In genomic region chr10:118047363-118047719, GRCh38 we compare ENCODE assay signal across 7 cellular contexts. TPM values are rescaled to one million over a fixed set of nuclear protein-coding genes. Genes with fewer than 3 reads are reported as not detected.
DNase-seq lines count a peak whose midpoint lies in the region; ATAC-seq lines count a peak whose summit lies in the region.

No MANE protein-coding gene starts in this region.

- H3K9ac ChIP-seq in HUES6 (ENCODE audit: low read length) (peak overlapping the region; percentile 95), iPS-15b (ENCODE audit: low read depth, low read length) (no peak overlapping the region)

- ATAC-seq in activated T-helper 17 cell treated with anti-CD3 and anti-CD28 coated beads, Interleukin-2, amount 50 U/mL, for 72 hours (replicated peaks) = no peak
- ATAC-seq in stimulated activated naive CD8-positive, alpha-beta T cell treated with anti-CD3 and anti-CD28 coated beads, Interleukin-15, amount 100 ng/mL, for 72 hours = no peak
- no peak for ATAC-seq in HG03175 (IDR thresholded peaks at IDR 0.05; ENCODE audit: unreplicated experiment)

- H3K36me3 Mint-ChIP-seq in activated T-helper 17 cell treated with anti-CD3 and anti-CD28 coated beads, Interleukin-2, amount 50 U/mL, for 72 hours (ENCODE audit: low read depth) = no peaks in the 10 kb centered on the region

- peak overlapping the region; percentile 91 for H3K4me3 Mint-ChIP-seq in activated T-helper 17 cell treated with anti-CD3 and anti-CD28 coated beads, Interleukin-2, amount 50 U/mL, for 72 hours
- H3K4me3 Mint-ChIP-seq in stimulated activated naive CD8-positive, alpha-beta T cell treated with anti-CD3 and anti-CD28 coated beads, Interleukin-15, amount 100 ng/mL, for 72 hours = peak overlapping the region; percentile 82 to 90

- peak overlapping the region; percentile 58 for H3K27ac Mint-ChIP-seq in activated T-helper 17 cell treated with anti-CD3 and anti-CD28 coated beads, Interleukin-2, amount 50 U/mL, for 72 hours
- peak overlapping the region in 1 of 2 donors; percentile 78 for H3K27ac Mint-ChIP-seq in stimulated activated naive CD8-positive, alpha-beta T cell treated with anti-CD3 and anti-CD28 coated beads, Interleukin-15, amount 100 ng/mL, for 72 hours

- peaks cover 9% of the 10 kb centered on the region for H3K4me1 ChIP-seq in HUES6 (ENCODE audit: control insufficient read depth, insufficient read depth, low read length)
- H3K4me1 ChIP-seq in iPS-15b (ENCODE audit: control insufficient read depth, insufficient read depth, low read length) = peaks cover 4% of the 10 kb centered on the region

- peak overlapping the region; percentile 87 for H3K4me3 ChIP-seq in HUES6 (ENCODE audit: low read depth, low read length)
- peak overlapping the region; percentile 77 for H3K4me3 ChIP-seq in iPS-15b (ENCODE audit: low read depth, low read length)

- no peaks in the 10 kb centered on the region for H3K9me3 Mint-ChIP-seq in activated T-helper 17 cell treated with anti-CD3 and anti-CD28 coated beads, Interleukin-2, amount 50 U/mL, for 72 hours
- no peaks in the 10 kb centered on the region for H3K9me3 Mint-ChIP-seq in stimulated activated naive CD8-positive, alpha-beta T cell treated with anti-CD3 and anti-CD28 coated beads, Interleukin-15, amount 100 ng/mL, for 72 hours

- H3K36me3 ChIP-seq in HUES6 (ENCODE audit: control insufficient read depth, insufficient read depth, low read length) (no peaks in the 10 kb centered on the region), iPS-15b (ENCODE audit: control insufficient read depth, insufficient read depth, low read length) (no peaks in the 10 kb centered on the region)

- H3K27me3 ChIP-seq in HUES6 (ENCODE audit: control insufficient read depth, insufficient read depth, low read length) (no peaks in the 10 kb centered on the region), iPS-15b (ENCODE audit: control insufficient read depth, insufficient read depth, low read length) (no peaks in the 10 kb centered on the region)

- H3K9me3 ChIP-seq in HUES6 (ENCODE audit: control insufficient read depth, insufficient read depth, low read depth, low read length) (no peaks in the 10 kb centered on the region), iPS-15b (ENCODE audit: control insufficient read depth, insufficient read depth, low read length) (no peaks in the 10 kb centered on the region)

- peak overlapping the region; percentile 78; the same call in 1 of the 2 replicates for H3K27ac ChIP-seq in HUES6 (ENCODE audit: low read depth, low read length)

- no peaks in the 10 kb centered on the region for H3K27me3 Mint-ChIP-seq in activated T-helper 17 cell treated with anti-CD3 and anti-CD28 coated beads, Interleukin-2, amount 50 U/mL, for 72 hours
- no peaks in the 10 kb centered on the region for H3K27me3 Mint-ChIP-seq in stimulated activated naive CD8-positive, alpha-beta T cell treated with anti-CD3 and anti-CD28 coated beads, Interleukin-15, amount 100 ng/mL, for 72 hours

- no peak for DNase-seq in stimulated activated naive CD8-positive, alpha-beta T cell treated with anti-CD3 and anti-CD28 coated beads, Interleukin-15, amount 100 ng/mL, for 72 hours
- no peak for DNase-seq in NCI-H2029 (lab: John Stamatoyannopoulos, UW)
- DNase-seq in NCI-H524 (lab: John Stamatoyannopoulos, UW) = no peak

- peaks cover 4% of the 10 kb centered on the region for H3K4me1 Mint-ChIP-seq in activated T-helper 17 cell treated with anti-CD3 and anti-CD28 coated beads, Interleukin-2, amount 50 U/mL, for 72 hours
- H3K4me1 Mint-ChIP-seq in stimulated activated naive CD8-positive, alpha-beta T cell treated with anti-CD3 and anti-CD28 coated beads, Interleukin-15, amount 100 ng/mL, for 72 hours = peaks cover 29% of the 10 kb centered on the region

RNA-seq across cellular contexts. Expression of gene RAB11FIP2, which starts 0.6 kb away (rescaled TPM):
- 10 to 100 TPM in 1 of 2 donors, 1 to 10 TPM in 1; 9.4 to 12.6 TPM for total RNA-seq in activated T-helper 17 cell treated with anti-CD3 and anti-CD28 coated beads, Interleukin-2, amount 50 U/mL, for 72 hours
